23 cellular contexts compared by ENCODE assay signal in the genomic region with DNA sequence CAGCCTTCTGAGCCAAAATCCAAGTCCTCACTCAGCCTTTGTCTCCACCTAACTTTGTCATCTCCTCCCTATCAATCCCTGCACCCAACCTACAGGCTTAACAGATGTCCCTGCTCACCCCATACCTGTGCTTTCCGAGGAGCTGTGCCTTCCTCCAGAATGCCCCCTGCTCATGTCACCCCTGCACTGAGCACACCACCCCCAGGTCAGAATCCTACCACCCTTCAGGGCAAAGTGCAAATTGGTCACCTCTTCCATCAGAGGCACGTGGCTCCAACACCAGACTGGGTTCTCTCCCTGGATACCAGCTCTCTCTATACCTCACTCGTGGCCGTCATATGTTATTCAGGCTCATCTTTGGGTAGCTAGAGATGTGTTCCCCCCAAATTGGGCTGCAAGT.
"Had no signal": no experiment of that assay in that cellular context is flagged by ENCODE, and none has a peak within 500 bp of the region (broad histone marks: within the 10 kb centered on the region; RNA-seq: fewer than 3 reads in every experiment).

No MANE protein-coding gene starts in this region.

- H3K9me3 ChIP-seq: adrenal gland, SJCRH30, SK-N-SH had no signal

- H3K27ac ChIP-seq: adrenal gland, SJCRH30, WERI-Rb-1 had no signal

- DNase-seq: activated CD4-positive, alpha-beta T cell treated with anti-CD3 and anti-CD28 coated beads for 36 hours; activated CD8-positive, alpha-beta memory T cell treated with anti-CD3 and anti-CD28 coated beads, Interleukin-2, amount 50 U/mL, for 48 hours; activated CD8-positive, alpha-beta T cell treated with anti-CD3 and anti-CD28 coated beads, Interleukin-2, amount 10 ng/mL, durations not matched to agents 7 days and 5 days; activated naive CD4-positive, alpha-beta T cell treated with anti-CD3 and anti-CD28 coated beads, Interleukin-2, amount 50 U/mL, for 16 hours; activated naive CD8-positive, alpha-beta T cell treated with anti-CD3 and anti-CD28 coated beads, Interleukin-2, amount 10 ng/mL, durations not matched to agents 7 days and 5 days; activated T-cell treated with anti-CD3 and anti-CD28 coated beads, Interleukin-2, amount 50 U/mL, for 1 hour; anterior cingulate cortex; NCI-H1105 treated with DMSO at 0.1 percent for 48 hours; NCI-H1436 treated with DMSO at 0.1 percent for 48 hours; NCI-H187; NCI-H2081; NCI-H510A treated with DMSO at 0.1 percent for 48 hours; NCI-H69; NK-92 treated with Interleukin-12 subunit alpha and Interleukin-12 subunit beta, amount 100 ng/mL, for 24 hours; OCI-M1; RPMI8226; SJCRH30; SK-N-SH; T-helper 1 cell; WERI-Rb-1 had no signal

- ATAC-seq: activated CD4-positive, alpha-beta T cell treated with anti-CD3 and anti-CD28 coated beads for 36 hours; activated CD8-positive, alpha-beta T cell treated with anti-CD3 and anti-CD28 coated beads, Interleukin-2, amount 10 ng/mL, durations not matched to agents 7 days and 5 days; Panc1; Right ventricle myocardium inferior had no signal

- H3K27me3 ChIP-seq: adrenal gland, SJCRH30 had no signal

- H3K4me1 ChIP-seq: SJCRH30 had no signal

- H3K36me3 ChIP-seq: adrenal gland, SJCRH30, WERI-Rb-1 had no signal

- H3K4me3 ChIP-seq: adrenal gland, SJCRH30 had no signal
